ENCODE assay signal across 10 cellular contexts in genomic region chr16:13453325-13453724, GRCh38.
DNase-seq lines count a peak whose midpoint lies in the region; ATAC-seq, FAIRE-seq and TF ChIP-seq lines count a peak whose summit lies in the region.
"Had no signal": no experiment of that assay in that cellular context is flagged by ENCODE, and none has a peak within 500 bp of the region (broad histone marks: within the 10 kb centered on the region; RNA-seq: fewer than 3 reads in every experiment).

No MANE protein-coding gene starts in this region.

- H4K20me1 ChIP-seq in SU-DHL-6 (ENCODE audit: low read depth, low read length) (no peaks in the 10 kb centered on the region), keratinocyte (ENCODE audit: control insufficient read depth, extremely low read depth, insufficient read depth, low read length) (no peaks in the 10 kb centered on the region)

- H3K4me2 ChIP-seq in SU-DHL-6 (ENCODE audit: low read depth, low read length, poor library complexity, severe bottlenecking) (no peak overlapping the region), keratinocyte (ENCODE audit: control insufficient read depth, extremely low read depth, insufficient read depth, low read depth, low read length) (no peak overlapping the region)

- TF ChIP-seq CTCF in SU-DHL-6 (IDR thresholded peaks at IDR 0.05; ENCODE audit: insufficient read depth, low read length, poor library complexity, severe bottlenecking): no peak
- no peak for TF ChIP-seq CTCF in keratinocyte (optimal IDR thresholded peaks at IDR 0.05 in 1 of 3, IDR thresholded peaks at IDR 0.05 in 1 of 3, conservative IDR thresholded peaks at IDR 0.05 in 1 of 3; ENCODE audit: extremely low read depth in 1 of 3, insufficient read depth in 2 of 3, low read length in 3 of 3)
- no peak for TF ChIP-seq CTCF in tibial artery (IDR thresholded peaks at IDR 0.05)

- no peaks in the 10 kb centered on the region for H3K79me2 ChIP-seq in SU-DHL-6 (ENCODE audit: insufficient read depth, low read length)
- no peaks in the 10 kb centered on the region for H3K79me2 ChIP-seq in keratinocyte (ENCODE audit: control insufficient read depth, insufficient read depth, low read length)

- H3K4me3 ChIP-seq in SU-DHL-6 (ENCODE audit: insufficient read depth, low read length, poor library complexity, severe bottlenecking) (no peak overlapping the region), keratinocyte (ENCODE audit: control insufficient read depth in 2 of 3, extremely low read depth in 1 of 3, insufficient read depth in 2 of 3, low read depth in 1 of 3, low read length in 3 of 3) (no peak overlapping the region), tibial artery (no peak overlapping the region)
- H3K4me3 ChIP-seq: left lung had no signal

- H3K9ac ChIP-seq in SU-DHL-6 (ENCODE audit: low read length): 0 out of 2 replicates have a peak overlapping the region, but pooled peaks have one; percentile 1
- no peak overlapping the region for H3K9ac ChIP-seq in keratinocyte (ENCODE audit: control insufficient read depth, extremely low read depth, insufficient read depth, low read length)

- dilution Hi-C loops in keratinocyte (cut with MboI; ENCODE audit: extremely low pct_ligation_motif_present, low sequenced_read_pairs): no loop called here

- peak; percentile 40 for DNase-seq in A172 (ENCODE audit: low spot score)
- DNase-seq in NCI-H1092 treated with DMSO at 0.1 percent for 48 hours (lab: John Stamatoyannopoulos, UW): peak; percentile 35
- DNase-seq in keratinocyte (ENCODE audit: low read depth, low spot score): peak; percentile 2
- no peak for DNase-seq in activated CD4-positive, alpha-beta T cell treated with anti-CD3 and anti-CD28 coated beads for 48 hours
- no peak for DNase-seq in tibial artery
- DNase-seq in RKO (ENCODE audit: low spot score): no peak
- DNase-seq: activated CD4-positive, alpha-beta T cell treated with anti-CD3 and anti-CD28 coated beads for 1 hour; left lung had no signal

- FAIRE-seq in keratinocyte (lab: Jason Lieb, UNC): peak; percentile 55

- ATAC-seq in GM21723 (IDR thresholded peaks at IDR 0.05; ENCODE audit: unreplicated experiment): no peak
- ATAC-seq: left lung had no signal

- H3K9me2 ChIP-seq in SU-DHL-6 (replicated peaks; ENCODE audit: insufficient read depth, low read length): no peaks in the 10 kb centered on the region

- intact Hi-C loops in tibial artery (cut with DNase I; ENCODE audit: low total_unique reads): no loop called here

- peak overlapping the region; percentile 18 for H2AFZ ChIP-seq in SU-DHL-6 (ENCODE audit: low read depth, low read length, severe bottlenecking)
- no peak overlapping the region for H2AFZ ChIP-seq in keratinocyte (ENCODE audit: control insufficient read depth, low read length)

- no peaks in the 10 kb centered on the region for H3K36me3 ChIP-seq in SU-DHL-6 (ENCODE audit: low read length)
- H3K36me3 ChIP-seq in keratinocyte (ENCODE audit: control insufficient read depth in 2 of 2, extremely low read depth in 1 of 2, insufficient read depth in 2 of 2, low read length in 2 of 2): no peaks in the 10 kb centered on the region
- H3K36me3 ChIP-seq in tibial artery: no peaks in the 10 kb centered on the region
- H3K36me3 ChIP-seq: left lung had no signal

- no peaks in the 10 kb centered on the region for H3F3A ChIP-seq in SU-DHL-6 (ENCODE audit: insufficient read depth)

- no peak overlapping the region for H3K27ac ChIP-seq in SU-DHL-6 (ENCODE audit: low read depth, low read length)
- no peak overlapping the region for H3K27ac ChIP-seq in keratinocyte (ENCODE audit: control insufficient read depth, insufficient read depth, low read length)
- no peak overlapping the region for H3K27ac ChIP-seq in tibial artery
- H3K27ac ChIP-seq: left lung had no signal

- peaks cover 7% of the 10 kb centered on the region for H3K4me1 ChIP-seq in keratinocyte (ENCODE audit: control insufficient read depth, extremely low read depth, insufficient read depth, low read length)
- H3K4me1 ChIP-seq in tibial artery: no peaks in the 10 kb centered on the region
- H3K4me1 ChIP-seq: left lung had no signal

- no peaks in the 10 kb centered on the region for H3K9me3 ChIP-seq in SU-DHL-6 (ENCODE audit: insufficient read depth, low read length)
- H3K9me3 ChIP-seq in keratinocyte (ENCODE audit: control insufficient read depth, low read depth, low read length): no peaks in the 10 kb centered on the region
- no peaks in the 10 kb centered on the region for H3K9me3 ChIP-seq in tibial artery
- H3K9me3 ChIP-seq: left lung had no signal

- no peaks in the 10 kb centered on the region for H3K9me1 ChIP-seq in keratinocyte (ENCODE audit: control insufficient read depth, extremely low read depth, insufficient read depth, low read length)

- H3K27me3 ChIP-seq in SU-DHL-6 (ENCODE audit: low read length) (no peaks in the 10 kb centered on the region), keratinocyte (ENCODE audit: control insufficient read depth, extremely low read depth, insufficient read depth, low read length) (no peaks in the 10 kb centered on the region), tibial artery (peaks cover 0 to 3% of the 10 kb centered on the region in 2 donors)

Comparison
In these comparisons a context has a peak if more than half of its experiments do, and no peak if none do; other contexts are left out.
1. DNase-seq: peak in A172 (single experiment), NCI-H1092 treated with DMSO at 0.1 percent for 48 hours (single experiment) and keratinocyte (single experiment); none in activated CD4-positive, alpha-beta T cell treated with anti-CD3 and anti-CD28 coated beads for 48 hours (single experiment), tibial artery (0 of 2) and RKO (single experiment).